Comparison of ENCODE assay signal across 15 cellular contexts in the genomic region with DNA sequence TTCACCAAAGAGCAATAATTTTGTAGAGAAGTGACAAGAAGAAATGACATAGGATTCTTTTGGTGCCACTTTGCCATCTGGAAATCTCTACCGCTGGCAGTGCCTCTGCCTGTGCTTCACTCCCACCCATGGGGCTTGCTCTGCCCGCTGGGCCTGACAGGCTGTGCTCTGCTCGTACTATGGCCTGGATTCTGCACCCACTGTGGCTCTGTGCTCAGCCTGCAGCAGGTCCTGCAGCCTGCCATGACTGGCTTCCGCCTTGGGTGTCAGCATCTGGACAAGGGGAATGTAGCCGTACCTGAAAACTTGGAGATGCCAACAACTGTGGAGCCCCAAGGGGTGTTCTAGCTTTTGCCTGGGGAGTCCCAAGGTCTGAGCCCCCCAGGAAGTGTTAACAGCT.
DNase-seq lines count a peak whose midpoint lies in the region; ATAC-seq, FAIRE-seq and TF ChIP-seq lines count a peak whose summit lies in the region.
"Had no signal": no experiment of that assay in that cellular context is flagged by ENCODE, and none has a peak within 500 bp of the region (broad histone marks: within the 10 kb centered on the region; RNA-seq: fewer than 3 reads in every experiment).

No MANE protein-coding gene starts in this region.

- H4K8ac ChIP-seq in H1 (ENCODE audit: extremely low read depth, insufficient read depth, low read length) = no peak overlapping the region
- H4K8ac ChIP-seq in mesenchymal stem cell (ENCODE audit: low read length) = no peak overlapping the region

- DNase-seq in DMS53 (lab: John Stamatoyannopoulos, UW) (peak; percentile 1), DMS53 treated with DMSO at 0.1 percent for 48 hours (lab: John Stamatoyannopoulos, UW; ENCODE audit: unreplicated experiment) (no peak), H1 (ENCODE audit: low read depth in 1 of 2, low spot score in 2 of 2) (no peak), mesenchymal stem cell (no peak), GM19239 (ENCODE audit: insufficient read length, low spot score) (no peak)
- no peak for DNase-seq in activated CD4-positive, CD25-positive, alpha-beta regulatory T cell (lab: John Stamatoyannopoulos, UW)
- DNase-seq: DMS 273 treated with DMSO at 0.1 percent for 48 hours, DMS79, GF-D8, KG1 had no signal

- H3K14ac ChIP-seq in H1 (ENCODE audit: insufficient read length) (no peak overlapping the region), mesenchymal stem cell (ENCODE audit: low read length in 2 of 2) (no peak overlapping the region)

- no peak for ATAC-seq in HG02840 (IDR thresholded peaks at IDR 0.05; ENCODE audit: low FRiP score, unreplicated experiment)
- ATAC-seq: A549 had no signal

- no peak overlapping the region for H2BK20ac ChIP-seq in H1 (ENCODE audit: low read length)

- no peak overlapping the region for H2BK5ac ChIP-seq in H1 (ENCODE audit: low read depth, low read length)
- no peak overlapping the region for H2BK5ac ChIP-seq in mesenchymal stem cell (ENCODE audit: low read depth, low read length, poor library complexity, severe bottlenecking)

- no peak for FAIRE-seq in H1 (lab: Jason Lieb, UNC)
- FAIRE-seq in GM19239 (lab: Jason Lieb, UNC) = no peak
- FAIRE-seq: A549, H54 had no signal

- H3K4me1 ChIP-seq in H1 (replicated peaks in 1 of 4; ENCODE audit: control insufficient read depth in 3 of 4, insufficient read depth in 4 of 4, low read length in 3 of 4) (no peaks in the 10 kb centered on the region), mesenchymal stem cell (ENCODE audit: control insufficient read depth, insufficient read depth, low read depth, low read length) (no peaks in the 10 kb centered on the region)
- H3K4me1 ChIP-seq: A549, BLaER1 had no signal

- no peak overlapping the region for H3K4me2 ChIP-seq in H1 (ENCODE audit: insufficient read depth in 1 of 2, low read depth in 2 of 2, low read length in 2 of 2)
- H3K4me2 ChIP-seq in mesenchymal stem cell (ENCODE audit: low read length, poor library complexity, severe bottlenecking) = no peak overlapping the region
- H3K4me2 ChIP-seq: A549, BLaER1 had no signal

- H2BK12ac ChIP-seq in H1 (ENCODE audit: low read depth, low read length) = no peak overlapping the region
- H2BK12ac ChIP-seq in mesenchymal stem cell (ENCODE audit: low read length in 2 of 2) = no peak overlapping the region

- H2AFZ ChIP-seq in H1 (ENCODE audit: low read length) = peak overlapping the region; percentile 51; the same call in 1 of the 2 replicates
- H2AFZ ChIP-seq in mesenchymal stem cell (ENCODE audit: low read depth, low read length) = no peak overlapping the region

- no peak overlapping the region for H2BK15ac ChIP-seq in H1 (ENCODE audit: low read length)
- H2BK15ac ChIP-seq in mesenchymal stem cell (ENCODE audit: low read depth, poor library complexity, severe bottlenecking) = no peak overlapping the region

- no peaks in the 10 kb centered on the region for H3K79me1 ChIP-seq in H1 (ENCODE audit: low read depth, low read length)
- H3K79me1 ChIP-seq in mesenchymal stem cell (replicated peaks; ENCODE audit: low read length, poor library complexity, severe bottlenecking) = no peaks in the 10 kb centered on the region

- no peaks in the 10 kb centered on the region for H3K9me3 ChIP-seq in H1 (ENCODE audit: insufficient read depth in 2 of 2, low read depth in 1 of 2, low read length in 1 of 2)
- no peaks in the 10 kb centered on the region for H3K9me3 ChIP-seq in mesenchymal stem cell (ENCODE audit: control insufficient read depth, low read length)
- H3K9me3 ChIP-seq: A549, BLaER1 had no signal

- H3K27me3 ChIP-seq in H1 (replicated peaks in 1 of 4; ENCODE audit: control insufficient read depth in 3 of 4, extremely low read depth in 1 of 4, insufficient read depth in 3 of 4, low read length in 3 of 4) (no peaks in the 10 kb centered on the region), mesenchymal stem cell (ENCODE audit: control insufficient read depth in 1 of 2, insufficient read depth in 1 of 2, low read length in 2 of 2) (no peaks in the 10 kb centered on the region)
- H3K27me3 ChIP-seq: BLaER1 had no signal

- H3K4me3 ChIP-seq in H1 (ENCODE audit: extremely low read depth in 1 of 4, insufficient read depth in 2 of 4, low read depth in 3 of 4, low read length in 4 of 4) = no peak overlapping the region
- no peak overlapping the region for H3K4me3 ChIP-seq in mesenchymal stem cell (ENCODE audit: insufficient read depth in 1 of 2, low read depth in 1 of 2, low read length in 2 of 2)
- H3K4me3 ChIP-seq: A549, BLaER1 had no signal

- H3K23me2 ChIP-seq in H1 (ENCODE audit: low read depth, low read length) = no peaks in the 10 kb centered on the region

- H3K4ac ChIP-seq in H1 (replicated peaks; ENCODE audit: insufficient read length, low read depth, low read length) = no peak overlapping the region
- no peak overlapping the region for H3K4ac ChIP-seq in mesenchymal stem cell (ENCODE audit: low read depth in 1 of 2, low read length in 2 of 2)

- TF ChIP-seq POLR2A in H1 (IDR thresholded peaks at IDR 0.05; ENCODE audit: control extremely low read depth in 1 of 2, low read depth in 2 of 2, low read length in 2 of 2) = no peak

- H4K5ac ChIP-seq in H1 (ENCODE audit: insufficient read length, low read depth, low read length) = no peak overlapping the region

- H3K56ac ChIP-seq in H1 (replicated peaks; ENCODE audit: insufficient read length, low read depth, low read length) = no peak overlapping the region

- H3K23ac ChIP-seq in H1 (ENCODE audit: insufficient read length) (no peak overlapping the region), mesenchymal stem cell (ENCODE audit: low read length in 2 of 2) (no peak overlapping the region)

- no peak for TF ChIP-seq RAD21 in H1 (IDR thresholded peaks at IDR 0.05 in 1 of 2, conservative IDR thresholded peaks at IDR 0.05 in 1 of 2; ENCODE audit: low read depth in 2 of 2, low read length in 2 of 2)

- H4K91ac ChIP-seq in H1 (replicated peaks; ENCODE audit: insufficient read length, low read length) = no peak overlapping the region
- H4K91ac ChIP-seq in mesenchymal stem cell (ENCODE audit: low read length) = peak overlapping the region; percentile 65

- H3K27ac ChIP-seq in H1 (ENCODE audit: low read depth, low read length) = no peak overlapping the region
- H3K27ac ChIP-seq in mesenchymal stem cell (ENCODE audit: low read length, poor library complexity, severe bottlenecking) = no peak overlapping the region
- H3K27ac ChIP-seq: 22Rv1, A549, BLaER1 had no signal

- 92% methylated on average over 5 of the region's 5 CpGs; no CpG with 5 or more reads in 1 of the 2 experiments for WGBS in H1 (ENCODE audit: extremely low coverage in 1 of 2, insufficient coverage in 1 of 2, insufficient read length in 1 of 2, insufficient replicate concordance in 2 of 2, low coverage in 1 of 2, low lambda C conversion rate in 2 of 2, missing lambda C conversion rate in 1 of 2), 2 experiments
- WGBS in mesenchymal stem cell = 81% methylated on average over 5 of the region's 5 CpGs

- H3K36me3 ChIP-seq in H1 (ENCODE audit: control insufficient read depth in 2 of 4, insufficient read depth in 4 of 4, low read length in 3 of 4) = no peaks in the 10 kb centered on the region
- no peaks in the 10 kb centered on the region for H3K36me3 ChIP-seq in mesenchymal stem cell (ENCODE audit: control insufficient read depth in 1 of 2, insufficient read depth in 2 of 2, low read depth in 1 of 2, low read length in 2 of 2)
- H3K36me3 ChIP-seq: BLaER1 had no signal

- no peaks in the 10 kb centered on the region for H3K79me2 ChIP-seq in H1 (ENCODE audit: control insufficient read depth in 1 of 2, insufficient read depth in 2 of 2, low read length in 2 of 2)

- CTCF ChIA-PET in H1 (lab: Charles Lee; ENCODE audit: partially characterized antibody) = interaction anchor here (1.4 kb wide), 1 partner anchor 834 kb away, joined by 3 read pairs; no protein-coding TSS in a partner anchor

- POLR2A ChIA-PET in H1 (lab: Charles Lee; ENCODE audit: partially characterized antibody) = no interaction called here

- no peak overlapping the region for H2AK5ac ChIP-seq in H1 (ENCODE audit: low read depth, low read length)
- no peak overlapping the region for H2AK5ac ChIP-seq in mesenchymal stem cell (ENCODE audit: low read length, severe bottlenecking)

- H3K18ac ChIP-seq in H1 (ENCODE audit: extremely low read depth, low read length) (no peak overlapping the region), mesenchymal stem cell (ENCODE audit: low read depth in 1 of 2, low read length in 2 of 2) (no peak overlapping the region)

- no peak overlapping the region for H3K9ac ChIP-seq in H1 (replicated peaks in 1 of 4; ENCODE audit: extremely low read depth in 1 of 4, low read depth in 3 of 4, low read length in 3 of 4)
- no peak overlapping the region for H3K9ac ChIP-seq in mesenchymal stem cell (ENCODE audit: low read length)
- H3K9ac ChIP-seq: BLaER1 had no signal

- H4K20me1 ChIP-seq in H1 (replicated peaks in 1 of 2; ENCODE audit: control insufficient read depth in 1 of 2, insufficient read depth in 2 of 2, low read length in 2 of 2) = no peaks in the 10 kb centered on the region
- H4K20me1 ChIP-seq: BLaER1 had no signal

- TF ChIP-seq EP300 in H1 (IDR thresholded peaks at IDR 0.05; ENCODE audit: borderline replicate concordance in 1 of 2, low read depth in 2 of 2, low read length in 2 of 2) = no peak

- TF ChIP-seq CTCF in H1 (IDR thresholded peaks at IDR 0.05; ENCODE audit: control extremely low read depth in 1 of 3, insufficient read depth in 1 of 3, low read depth in 1 of 3, low read length in 3 of 3) = no peak

- H2BK120ac ChIP-seq in H1 (replicated peaks; ENCODE audit: low read depth, low read length) = no peak overlapping the region
- no peak overlapping the region for H2BK120ac ChIP-seq in mesenchymal stem cell (ENCODE audit: low read depth, low read length)

TF ChIP-seq in H1, 55 proteins besides CTCF, POLR2A, EP300 and RAD21 (continues in another document):
- no peak for TF ChIP-seq EGR1 (IDR thresholded peaks at IDR 0.05; ENCODE audit: borderline replicate concordance, low read depth, low read length)
- no peak for TF ChIP-seq SIRT6 (IDR thresholded peaks at IDR 0.05; ENCODE audit: low read length)
- TF ChIP-seq HDAC6 (IDR thresholded peaks at IDR 0.05; ENCODE audit: low read depth, low read length) = no peak
- no peak for TF ChIP-seq ASH2L (IDR thresholded peaks at IDR 0.05; ENCODE audit: low read length)
